ENCODE assay signal across 20 cellular contexts in the genomic region with DNA sequence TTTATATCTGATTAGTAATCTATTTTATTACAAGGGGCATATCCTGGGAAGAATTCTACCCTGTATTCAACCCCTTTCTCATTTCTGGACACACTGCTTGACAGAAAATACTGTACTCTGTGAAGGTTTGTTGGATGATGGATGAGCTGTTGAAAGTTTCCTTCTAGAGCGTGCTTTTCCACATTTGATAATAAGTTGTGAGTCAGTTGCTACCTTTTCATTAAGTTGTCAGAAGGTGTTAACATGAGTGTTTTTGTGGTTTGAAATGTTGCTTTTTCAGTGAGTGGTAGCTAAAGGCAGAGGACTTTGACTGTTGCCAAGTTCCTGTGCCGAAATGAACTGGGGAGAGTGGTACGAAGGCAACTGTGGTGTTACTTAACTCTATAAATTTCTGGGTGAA.
"Had no signal": no experiment of that assay in that cellular context is flagged by ENCODE, and none has a peak within 500 bp of the region (broad histone marks: within the 10 kb centered on the region; RNA-seq: fewer than 3 reads in every experiment).

No MANE protein-coding gene starts in this region.

- H3K36me3 ChIP-seq: esophagus muscularis mucosa, left ventricle myocardium inferior, right atrium auricular region, stomach had no signal

- H3K27ac ChIP-seq: left ventricle myocardium inferior, right atrium auricular region, stomach had no signal

- H3K9me3 ChIP-seq: esophagus muscularis mucosa, left ventricle myocardium inferior, right atrium auricular region, stomach had no signal

- H3K4me3 ChIP-seq: esophagus muscularis mucosa, left ventricle myocardium inferior, right atrium auricular region, stomach had no signal

- H3K27me3 ChIP-seq: esophagus muscularis mucosa, right atrium auricular region, stomach had no signal

- DNase-seq: activated CD4-positive, alpha-beta T cell treated with anti-CD3 and anti-CD28 coated beads, Interleukin-2, amount 10 ng/mL, durations not matched to agents 7 days and 5 days; activated naive CD4-positive, alpha-beta T cell; anterior cingulate cortex; cerebellar nuclear complex; cortex of kidney; effector CD4-positive, alpha-beta T cell; immature natural killer cell; kidney glomerular epithelial cell; left ventricle myocardium inferior; mammary epithelial cell; midbrain; nephron progenitor cell; occipital lobe; stimulated activated CD4-positive, alpha-beta T cell treated with anti-CD3 and anti-CD28 coated beads, Interleukin-12 subunit alpha, Interleukin-12 subunit beta, amount 100 ng/mL, for 4 hours; stimulated activated CD4-positive, alpha-beta T cell treated with anti-CD3 and anti-CD28 coated beads, Interleukin-2, amount 100 ng/mL, for 24 hours; stomach; trophoblast cell had no signal

- H3K27me3 Mint-ChIP-seq: activated CD4-positive, alpha-beta T cell treated with anti-CD3 and anti-CD28 coated beads, Interleukin-2, amount 10 ng/mL, durations not matched to agents 7 days and 5 days had no signal

- H3K9me3 Mint-ChIP-seq: activated CD4-positive, alpha-beta T cell treated with anti-CD3 and anti-CD28 coated beads, Interleukin-2, amount 10 ng/mL, durations not matched to agents 7 days and 5 days; immature natural killer cell; nephron progenitor cell; T-helper 1 cell treated with Interleukin-12 subunit alpha and Interleukin-12 subunit beta and Interleukin-4 antibody, amounts not matched to agents 30 μg/mL and 1 μg/mL, for 36 hours had no signal

- H3K4me3 Mint-ChIP-seq: activated CD4-positive, alpha-beta T cell treated with anti-CD3 and anti-CD28 coated beads, Interleukin-2, amount 10 ng/mL, durations not matched to agents 7 days and 5 days; immature natural killer cell; nephron progenitor cell; T-helper 1 cell treated with Interleukin-12 subunit alpha and Interleukin-12 subunit beta and Interleukin-4 antibody, amounts not matched to agents 30 μg/mL and 1 μg/mL, for 36 hours had no signal

- H3K27ac Mint-ChIP-seq: activated CD4-positive, alpha-beta T cell treated with anti-CD3 and anti-CD28 coated beads, Interleukin-2, amount 10 ng/mL, durations not matched to agents 7 days and 5 days; nephron progenitor cell; T-helper 1 cell treated with Interleukin-12 subunit alpha and Interleukin-12 subunit beta and Interleukin-4 antibody, amounts not matched to agents 30 μg/mL and 1 μg/mL, for 36 hours had no signal
